In the genomic region with DNA sequence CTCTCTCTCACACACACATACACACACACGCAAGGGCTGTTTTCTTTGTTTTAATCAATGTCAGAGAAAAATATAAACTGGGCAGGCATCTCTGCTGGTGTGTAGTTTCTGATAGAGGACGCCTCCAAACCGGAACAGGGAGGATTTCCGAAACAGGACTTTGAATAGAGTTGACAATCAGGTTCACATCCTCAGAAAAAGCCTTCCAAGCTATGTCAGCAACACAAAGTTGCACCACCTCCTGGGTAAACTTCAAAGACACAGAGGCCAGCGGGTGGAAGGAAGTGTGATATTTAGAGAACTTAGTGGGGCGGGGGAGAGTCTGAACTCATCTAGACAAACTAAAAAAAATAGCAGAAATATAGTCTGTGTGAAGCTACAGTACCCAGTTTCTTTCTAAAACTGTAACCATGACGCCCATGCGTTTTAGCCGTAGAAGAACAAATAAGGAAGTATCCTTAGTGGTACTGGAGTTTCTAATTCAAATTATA, we compare ENCODE assay signal across 7 cellular contexts. TPM values are rescaled to one million over a fixed set of nuclear protein-coding genes. Genes with fewer than 3 reads are reported as not detected.
DNase-seq lines count a peak whose midpoint lies in the region; ATAC-seq, FAIRE-seq and TF ChIP-seq lines count a peak whose summit lies in the region.

No MANE protein-coding gene starts in this region.

- no peaks in the 10 kb centered on the region for H3K4me1 ChIP-seq in parathyroid adenoma

- no peak overlapping the region for H3K9ac ChIP-seq in parathyroid adenoma

- peak overlapping the region; percentile 52 for H3K4me3 ChIP-seq in parathyroid adenoma (ENCODE audit: low read depth, low read length)

- H3K9me3 Mint-ChIP-seq in activated T-helper 2 cell treated with anti-CD3 and anti-CD28 coated beads, Interferon-gamma antibody, Interleukin-2, Interleukin-4, amounts not matched to agents 10 μg/mL and 5 μg/mL and 100 μg/mL, durations not matched to agents 14 hours and 24 hours and 36 hours, result no peaks in the 10 kb centered on the region

- H2AFZ ChIP-seq in parathyroid adenoma, result no peak overlapping the region

- no peaks in the 10 kb centered on the region for H3K27me3 Mint-ChIP-seq in activated T-helper 2 cell treated with anti-CD3 and anti-CD28 coated beads, Interferon-gamma antibody, Interleukin-2, Interleukin-4, amounts not matched to agents 10 μg/mL and 5 μg/mL and 100 μg/mL, durations not matched to agents 14 hours and 24 hours and 36 hours (ENCODE audit: low read depth)

- H3K27me3 ChIP-seq in parathyroid adenoma (ENCODE audit: control insufficient read depth, insufficient read depth, low read length), result no peaks in the 10 kb centered on the region

- no peak for FAIRE-seq in HTR-8/SVneo (lab: Jason Lieb, UNC)

- DNase-seq in NOMO-1 treated with dmso at 0.1 percent for 144 hours (lab: John Stamatoyannopoulos, UW; ENCODE audit: unreplicated experiment) (peak; percentile 81), glomerular visceral epithelial cell (ENCODE audit: extremely low spot score) (peak; percentile 9), HTR-8/SVneo (ENCODE audit: insufficient read length, low spot score) (no peak)
- peak; percentile 61 for DNase-seq in activated T-helper 2 cell treated with anti-CD3 and anti-CD28 coated beads, Interferon-gamma antibody, Interleukin-2, Interleukin-4, amounts not matched to agents 10 μg/mL and 5 μg/mL and 100 μg/mL, durations not matched to agents 14 hours and 24 hours and 36 hours (ENCODE audit: low spot score)

- ATAC-seq in GM21576 (IDR thresholded peaks at IDR 0.05; ENCODE audit: unreplicated experiment) (peak; percentile 7), HG03457 (IDR thresholded peaks at IDR 0.05; ENCODE audit: unreplicated experiment) (no peak)

- H3K27ac Mint-ChIP-seq in activated T-helper 2 cell treated with anti-CD3 and anti-CD28 coated beads, Interferon-gamma antibody, Interleukin-2, Interleukin-4, amounts not matched to agents 10 μg/mL and 5 μg/mL and 100 μg/mL, durations not matched to agents 14 hours and 24 hours and 36 hours, result peak overlapping the region; percentile 97

- peaks cover 40% of the 10 kb centered on the region for H3K4me1 Mint-ChIP-seq in activated T-helper 2 cell treated with anti-CD3 and anti-CD28 coated beads, Interferon-gamma antibody, Interleukin-2, Interleukin-4, amounts not matched to agents 10 μg/mL and 5 μg/mL and 100 μg/mL, durations not matched to agents 14 hours and 24 hours and 36 hours (ENCODE audit: low read depth)

- H3K36me3 Mint-ChIP-seq in activated T-helper 2 cell treated with anti-CD3 and anti-CD28 coated beads, Interferon-gamma antibody, Interleukin-2, Interleukin-4, amounts not matched to agents 10 μg/mL and 5 μg/mL and 100 μg/mL, durations not matched to agents 14 hours and 24 hours and 36 hours (ENCODE audit: low read depth), result peaks cover 49% of the 10 kb centered on the region

- no peaks in the 10 kb centered on the region for H3K9me3 ChIP-seq in parathyroid adenoma (ENCODE audit: control insufficient read depth, low read length)

- peak overlapping the region; percentile 71 for H3K27ac ChIP-seq in parathyroid adenoma

- no peaks in the 10 kb centered on the region for H3K79me2 ChIP-seq in parathyroid adenoma

- no peaks in the 10 kb centered on the region for H3K36me3 ChIP-seq in parathyroid adenoma (ENCODE audit: control insufficient read depth, insufficient read depth, low read length)

- intact Hi-C loops in activated T-helper 2 cell treated with anti-CD3 and anti-CD28 coated beads, Interferon-gamma antibody, Interleukin-2, Interleukin-4, amounts not matched to agents 10 μg/mL and 5 μg/mL and 100 μg/mL, durations not matched to agents 14 hours and 24 hours and 36 hours (cut with micrococcal nuclease), result loop anchor here (2.0 to 5.0 kb wide), 4 partner anchors 171 to 1973 kb away; a partner anchor contains a TSS

- peak overlapping the region; percentile 97 for H3K4me3 Mint-ChIP-seq in activated T-helper 2 cell treated with anti-CD3 and anti-CD28 coated beads, Interferon-gamma antibody, Interleukin-2, Interleukin-4, amounts not matched to agents 10 μg/mL and 5 μg/mL and 100 μg/mL, durations not matched to agents 14 hours and 24 hours and 36 hours (ENCODE audit: low read depth)

- no peak overlapping the region for H3K4me2 ChIP-seq in parathyroid adenoma (ENCODE audit: low read length)

- no peak for TF ChIP-seq CTCF in parathyroid adenoma (IDR thresholded peaks at IDR 0.05)

RNA-seq across cellular contexts. Expression of a gene that starts 1.2 kb away (rescaled TPM):
- 79.1 and 82.3 TPM in 2 replicates for total RNA-seq in activated T-helper 2 cell treated with anti-CD3 and anti-CD28 coated beads, Interferon-gamma antibody, Interleukin-2, Interleukin-4, amounts not matched to agents 10 μg/mL and 5 μg/mL and 100 μg/mL, durations not matched to agents 14 hours and 24 hours and 36 hours
